In genomic region chr6:28142446-28142845, GRCh38 we compare ENCODE assay signal across 8 cellular contexts. TPM values are rescaled to one million over a fixed set of nuclear protein-coding genes. Genes with fewer than 3 reads are reported as not detected.
A peak's percentile ranks its signal among the peaks of the same experiment; 100 is the strongest.
DNase-seq lines count a peak whose midpoint lies in the region; ATAC-seq and TF ChIP-seq lines count a peak whose summit lies in the region.

No MANE protein-coding gene starts in this region.

- H3K4me1 Mint-ChIP-seq in activated CD8-positive, alpha-beta memory T cell treated with anti-CD3 and anti-CD28 coated beads, Interleukin-2, amount 10 ng/mL, durations not matched to agents 7 days and 5 days: peaks cover 46% of the 10 kb centered on the region

- ATAC-seq in activated CD8-positive, alpha-beta memory T cell treated with anti-CD3 and anti-CD28 coated beads, Interleukin-2, amount 10 ng/mL, durations not matched to agents 7 days and 5 days: no peak
- no peak for ATAC-seq in activated naive CD4-positive, alpha-beta T cell treated with anti-CD3 and anti-CD28 coated beads, Interleukin-2, amount 50 U/mL, for 72 hours
- ATAC-seq in thoracic aorta (ENCODE audit: insufficient number of reproducible peaks, low FRiP score, low read depth): no peak
- no peak for ATAC-seq in HG03025 (IDR thresholded peaks at IDR 0.05; ENCODE audit: low FRiP score, unreplicated experiment)

- peak overlapping the region; percentile 89 for H3K4me3 ChIP-seq in thoracic aorta

- no peaks in the 10 kb centered on the region for H3K9me3 Mint-ChIP-seq in activated CD8-positive, alpha-beta memory T cell treated with anti-CD3 and anti-CD28 coated beads, Interleukin-2, amount 10 ng/mL, durations not matched to agents 7 days and 5 days (ENCODE audit: low read depth)
- H3K9me3 Mint-ChIP-seq in activated naive CD4-positive, alpha-beta T cell treated with anti-CD3 and anti-CD28 coated beads, Interleukin-2, amount 50 U/mL, for 72 hours: no peaks in the 10 kb centered on the region

- peak overlapping the region; percentile 98 for H3K4me3 Mint-ChIP-seq in activated CD8-positive, alpha-beta memory T cell treated with anti-CD3 and anti-CD28 coated beads, Interleukin-2, amount 10 ng/mL, durations not matched to agents 7 days and 5 days

- H3K27ac ChIP-seq in thoracic aorta: peak overlapping the region; percentile 70 to 75

- H3K36me3 ChIP-seq in thoracic aorta: no peaks in the 10 kb centered on the region

- H3K27me3 ChIP-seq in thoracic aorta (replicated peaks; ENCODE audit: insufficient read depth): no peaks in the 10 kb centered on the region

- peaks cover 19 to 37% of the 10 kb centered on the region in 2 donors for H3K4me1 ChIP-seq in thoracic aorta (ENCODE audit: control insufficient read depth in 1 of 2, low read depth in 2 of 2)

- DNase-seq in activated CD8-positive, alpha-beta memory T cell treated with anti-CD3 and anti-CD28 coated beads, Interleukin-2, amount 10 ng/mL, durations not matched to agents 7 days and 5 days: no peak
- DNase-seq in activated CD8-positive, alpha-beta memory T cell treated with anti-CD3 and anti-CD28 coated beads, Interleukin-2, amount 50 U/mL, for 48 hours: no peak
- DNase-seq in activated naive CD4-positive, alpha-beta T cell treated with anti-CD3 and anti-CD28 coated beads, Interleukin-2, amount 50 U/mL, for 72 hours (ENCODE audit: low spot score in 2 of 2): no peak
- DNase-seq in iris pigment epithelial cell (ENCODE audit: low read depth) (peak; percentile 30), thoracic aorta (ENCODE audit: low spot score) (no peak), posterior cingulate gyrus (no peak), NCI-H146 treated with DMSO at 0.1 percent for 48 hours (lab: John Stamatoyannopoulos, UW; ENCODE audit: unreplicated experiment) (no peak)

- H3K9me3 ChIP-seq in thoracic aorta: no peaks in the 10 kb centered on the region

- H3K36me3 Mint-ChIP-seq in activated CD8-positive, alpha-beta memory T cell treated with anti-CD3 and anti-CD28 coated beads, Interleukin-2, amount 10 ng/mL, durations not matched to agents 7 days and 5 days: peaks cover 23% of the 10 kb centered on the region
- H3K36me3 Mint-ChIP-seq in activated naive CD4-positive, alpha-beta T cell treated with anti-CD3 and anti-CD28 coated beads, Interleukin-2, amount 50 U/mL, for 72 hours: peaks cover 25% of the 10 kb centered on the region in 2 donors

- CTCF ChIA-PET in activated CD8-positive, alpha-beta memory T cell treated with anti-CD3 and anti-CD28 coated beads, Interleukin-2, amount 10 ng/mL, durations not matched to agents 7 days and 5 days (lab: Charles Lee): interaction anchor here (0.8 to 2.7 kb wide), 6 partner anchors 13 to 213 kb away, joined by 3 to 18 read pairs (median 6); partner anchors contain the start of gene ZSCAN16

- no peak for TF ChIP-seq CTCF in thoracic aorta (IDR thresholded peaks at IDR 0.05)

- H3K27ac Mint-ChIP-seq in activated CD8-positive, alpha-beta memory T cell treated with anti-CD3 and anti-CD28 coated beads, Interleukin-2, amount 10 ng/mL, durations not matched to agents 7 days and 5 days: peak overlapping the region; percentile 91
- H3K27ac Mint-ChIP-seq in activated naive CD4-positive, alpha-beta T cell treated with anti-CD3 and anti-CD28 coated beads, Interleukin-2, amount 50 U/mL, for 72 hours: peak overlapping the region; percentile 86 to 90

- intact Hi-C loops in posterior cingulate gyrus (cut with DNase I): no loop called here

- H3K27me3 Mint-ChIP-seq in activated CD8-positive, alpha-beta memory T cell treated with anti-CD3 and anti-CD28 coated beads, Interleukin-2, amount 10 ng/mL, durations not matched to agents 7 days and 5 days: no peaks in the 10 kb centered on the region

RNA-seq across cellular contexts. Expression of gene ZKSCAN8, which starts 0.8 kb away (rescaled TPM):
- total RNA-seq in activated CD8-positive, alpha-beta memory T cell treated with anti-CD3 and anti-CD28 coated beads, Interleukin-2, amount 10 ng/mL, durations not matched to agents 7 days and 5 days: 10 to 100 TPM; 21.4 to 21.8 TPM
- 10 to 100 TPM; 21.7 to 26.0 TPM for total RNA-seq in activated naive CD4-positive, alpha-beta T cell treated with anti-CD3 and anti-CD28 coated beads, Interleukin-2, amount 50 U/mL, for 72 hours
- 10 to 100 TPM; 19.2 to 36.2 TPM for total RNA-seq in thoracic aorta

RNA-seq across cellular contexts. Expression of gene ZSCAN16, which starts 18.0 kb away (rescaled TPM):
- total RNA-seq in activated CD8-positive, alpha-beta memory T cell treated with anti-CD3 and anti-CD28 coated beads, Interleukin-2, amount 10 ng/mL, durations not matched to agents 7 days and 5 days: 1 to 10 TPM; 4.6 to 7.5 TPM
- 1 to 10 TPM; 3.3 to 3.5 TPM for total RNA-seq in activated naive CD4-positive, alpha-beta T cell treated with anti-CD3 and anti-CD28 coated beads, Interleukin-2, amount 50 U/mL, for 72 hours
- 1 to 10 TPM in 1 of 2 donors, under 1 TPM in 1; 0.81 to 2.5 TPM for total RNA-seq in thoracic aorta
